Comparison of ENCODE assay signal across 8 cellular contexts in genomic region chr17:37147301-37147812, GRCh38.
DNase-seq lines count a peak whose midpoint lies in the region; ATAC-seq and TF ChIP-seq lines count a peak whose summit lies in the region.

No MANE protein-coding gene starts in this region.

- no peak for TF ChIP-seq CTCF in Loucy (conservative IDR thresholded peaks at IDR 0.05; ENCODE audit: low read length)

- no peaks in the 10 kb centered on the region for H4K20me1 ChIP-seq in BLaER1 treated with 17β-estradiol and CSF1 and Interleukin-3, amounts not matched to agents 10 nM and 100 nM
- H4K20me1 ChIP-seq in Loucy (ENCODE audit: insufficient read depth, low read length, poor library complexity, severe bottlenecking), result no peaks in the 10 kb centered on the region

- 0 out of 22 replicates have a peak overlapping the region, but pooled peaks of 1 of the 11 experiments have one; percentile 6 for H3K9ac ChIP-seq in BLaER1 treated with 17β-estradiol and CSF1 and Interleukin-3, amounts not matched to agents 10 nM and 100 nM
- H3K9ac ChIP-seq in Loucy (ENCODE audit: low read depth, low read length, poor library complexity, severe bottlenecking), result peak overlapping the region; percentile 19

- no peaks in the 10 kb centered on the region for H3K9me3 ChIP-seq in BLaER1 treated with 17β-estradiol and CSF1 and Interleukin-3, amounts not matched to agents 10 nM and 100 nM (replicated peaks in 1 of 11)
- H3K9me3 ChIP-seq in Loucy (ENCODE audit: insufficient read depth, low read depth, low read length) (no peaks in the 10 kb centered on the region), esophagus (ENCODE audit: control insufficient read depth in 2 of 2, insufficient read depth in 1 of 2, low read depth in 1 of 2, low read length in 1 of 2) (no peaks in the 10 kb centered on the region)

- no peak overlapping the region; a peak in 1 of 20 replicates for H3K4me3 ChIP-seq in BLaER1 treated with 17β-estradiol and CSF1 and Interleukin-3, amounts not matched to agents 10 nM and 100 nM
- H3K4me3 ChIP-seq in Loucy (ENCODE audit: low read length, poor library complexity, severe bottlenecking), result peak overlapping the region; percentile 19
- no peak overlapping the region for H3K4me3 ChIP-seq in esophagus (ENCODE audit: low read depth in 1 of 2, low read length in 2 of 2)

- peak overlapping the region in 5 of 11 experiments; percentile 12 to 45 (median 20); a peak in 7 of 22 replicates for H3K27ac ChIP-seq in BLaER1 treated with 17β-estradiol and CSF1 and Interleukin-3, amounts not matched to agents 10 nM and 100 nM
- H3K27ac ChIP-seq in esophagus (ENCODE audit: low read depth in 2 of 2, low read length in 1 of 2), result peak overlapping the region; percentile 34 to 43

- ATAC-seq in GM19351 (IDR thresholded peaks at IDR 0.05; ENCODE audit: unreplicated experiment), result peak; percentile 62
- ATAC-seq in natural killer cell treated with Interleukin-12 subunit alpha and Interleukin-12 subunit beta and Interleukin-15 and Interleukin-18, amount 100 ng/mL, for 72 hours, result no peak

- peaks cover 10 to 22% (median 16%) of the 10 kb centered on the region in 10 experiments for H3K4me1 ChIP-seq in BLaER1 treated with 17β-estradiol and CSF1 and Interleukin-3, amounts not matched to agents 10 nM and 100 nM
- H3K4me1 ChIP-seq in Loucy (ENCODE audit: insufficient read depth, low read length, poor library complexity, severe bottlenecking) (peaks cover 23% of the 10 kb centered on the region), esophagus (ENCODE audit: control insufficient read depth in 2 of 2, insufficient read depth in 2 of 2, low read length in 1 of 2) (peaks cover 0 to 2% of the 10 kb centered on the region in 2 donors)

- no peaks in the 10 kb centered on the region for H3K4me1 Mint-ChIP-seq in natural killer cell treated with Interleukin-12 subunit alpha and Interleukin-12 subunit beta and Interleukin-15 and Interleukin-18, amount 100 ng/mL, for 72 hours (ENCODE audit: low read depth in 2 of 2)

- no peak overlapping the region for H3K27ac Mint-ChIP-seq in natural killer cell treated with Interleukin-12 subunit alpha and Interleukin-12 subunit beta and Interleukin-15 and Interleukin-18, amount 100 ng/mL, for 72 hours

- H3K4me2 ChIP-seq in BLaER1 treated with 17β-estradiol and CSF1 and Interleukin-3, amounts not matched to agents 10 nM and 100 nM, result peak overlapping the region; percentile 1 to 60 (median 38); a peak in 19 of 22 replicates
- peak overlapping the region; percentile 59 for H3K4me2 ChIP-seq in Loucy (ENCODE audit: low read depth, low read length, poor library complexity, severe bottlenecking)

- H3K9me3 Mint-ChIP-seq in natural killer cell treated with Interleukin-12 subunit alpha and Interleukin-12 subunit beta and Interleukin-15 and Interleukin-18, amount 100 ng/mL, for 72 hours, result no peaks in the 10 kb centered on the region

- DNase-seq in natural killer cell treated with Interleukin-12 subunit alpha and Interleukin-12 subunit beta and Interleukin-15 and Interleukin-18, amount 100 ng/mL, for 72 hours (ENCODE audit: low spot score), result no peak
- DNase-seq in cerebellum (ENCODE audit: low spot score) (no peak), NCI-H1694 treated with DMSO at 0.1 percent for 48 hours (lab: John Stamatoyannopoulos, UW) (no peak), GDM1 (lab: John Stamatoyannopoulos, UW) (no peak)

- no peaks in the 10 kb centered on the region for H3K79me2 ChIP-seq in Loucy (ENCODE audit: insufficient read depth, low read length)

- H3K4me3 Mint-ChIP-seq in natural killer cell treated with Interleukin-12 subunit alpha and Interleukin-12 subunit beta and Interleukin-15 and Interleukin-18, amount 100 ng/mL, for 72 hours, result no peak overlapping the region

- H2AFZ ChIP-seq in Loucy (ENCODE audit: low read length), result peak overlapping the region; percentile 57; the same call in 1 of the 2 replicates

- H3K9me2 ChIP-seq in Loucy (replicated peaks; ENCODE audit: low read depth, low read length), result no peaks in the 10 kb centered on the region

- 39 to 54% methylated on average over 4 of the region's 4 CpGs for WGBS in esophagus, 2 donors

- no peaks in the 10 kb centered on the region for H3K27me3 ChIP-seq in BLaER1 treated with 17β-estradiol and CSF1 and Interleukin-3, amounts not matched to agents 10 nM and 100 nM
- H3K27me3 ChIP-seq in Loucy (ENCODE audit: insufficient read depth, low read length, poor library complexity, severe bottlenecking) (no peaks in the 10 kb centered on the region), esophagus (ENCODE audit: control insufficient read depth in 1 of 2, insufficient read depth in 2 of 2, low read length in 2 of 2) (no peaks in the 10 kb centered on the region)

- H3K27me3 Mint-ChIP-seq in natural killer cell treated with Interleukin-12 subunit alpha and Interleukin-12 subunit beta and Interleukin-15 and Interleukin-18, amount 100 ng/mL, for 72 hours, result no peaks in the 10 kb centered on the region

- H3K36me3 ChIP-seq in BLaER1 treated with 17β-estradiol and CSF1 and Interleukin-3, amounts not matched to agents 10 nM and 100 nM, result peaks cover 50 to 90% (median 77%) of the 10 kb centered on the region in 11 experiments
- H3K36me3 ChIP-seq in Loucy (ENCODE audit: insufficient read depth, low read length), result peaks cover 3% of the 10 kb centered on the region; the same call in 1 of the 2 replicates
- peaks cover 2 to 4% of the 10 kb centered on the region in 2 donors for H3K36me3 ChIP-seq in esophagus (ENCODE audit: control insufficient read depth in 2 of 2, insufficient read depth in 2 of 2, low read length in 1 of 2)

- H3F3A ChIP-seq in Loucy (ENCODE audit: low read depth), result no peaks in the 10 kb centered on the region

- peaks cover 15% of the 10 kb centered on the region for H3K36me3 Mint-ChIP-seq in natural killer cell treated with Interleukin-12 subunit alpha and Interleukin-12 subunit beta and Interleukin-15 and Interleukin-18, amount 100 ng/mL, for 72 hours
